Comparison of ENCODE assay signal across 32 cellular contexts in the genomic region with DNA sequence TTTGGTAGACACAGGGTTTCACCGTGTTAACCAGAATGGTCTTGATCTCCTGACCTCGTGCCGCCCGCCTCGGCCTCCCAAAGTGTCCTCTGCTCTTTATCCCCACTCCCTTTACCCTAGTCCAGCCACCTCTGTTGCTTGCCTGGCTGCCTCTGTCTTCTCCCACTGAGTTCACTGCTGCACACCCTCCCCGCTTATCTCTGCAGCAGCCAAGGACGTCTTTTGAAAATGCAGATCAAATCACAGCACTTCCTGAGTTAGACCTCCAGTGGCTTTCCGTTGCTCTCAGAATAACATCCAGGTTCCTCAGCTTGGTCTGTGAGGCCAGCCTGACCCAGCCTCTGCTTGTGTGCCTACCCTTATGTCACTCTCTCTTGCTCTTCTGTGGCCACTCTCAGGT. TPM values are rescaled to one million over a fixed set of nuclear protein-coding genes. Genes with fewer than 3 reads are reported as not detected.
"Had no signal": no experiment of that assay in that cellular context is flagged by ENCODE, and none has a peak within 500 bp of the region (broad histone marks: within the 10 kb centered on the region; RNA-seq: fewer than 3 reads in every experiment).

No MANE protein-coding gene starts in this region.

- ATAC-seq: activated CD8-positive, alpha-beta T cell treated with anti-CD3 and anti-CD28 coated beads for 36 hours; body of pancreas; foreskin keratinocyte; heart right ventricle; left lung; natural killer cell treated with Interleukin-12 subunit alpha and Interleukin-12 subunit beta and Interleukin-15 and Interleukin-18, amount 100 ng/mL, for 72 hours; pancreas; stimulated activated naive CD8-positive, alpha-beta T cell treated with anti-CD3 and anti-CD28 coated beads, Interleukin-15, Interleukin-2, amounts not matched to agents 100 U/mL and 50 U/mL, for 24 hours; T-helper 17 cell; WTC11 had no signal

- H3K27me3 ChIP-seq: body of pancreas, esophagus muscularis mucosa, foreskin keratinocyte, heart right ventricle, left lung, pancreas, right atrium auricular region, testis, transverse colon had no signal

- H3K27me3 Mint-ChIP-seq: activated CD8-positive, alpha-beta T cell treated with anti-CD3 and anti-CD28 coated beads for 36 hours; natural killer cell treated with Interleukin-12 subunit alpha and Interleukin-12 subunit beta and Interleukin-15 and Interleukin-18, amount 100 ng/mL, for 72 hours; T-helper 17 cell had no signal

- H3K9me3 Mint-ChIP-seq: activated CD8-positive, alpha-beta T cell treated with anti-CD3 and anti-CD28 coated beads for 36 hours; natural killer cell treated with Interleukin-12 subunit alpha and Interleukin-12 subunit beta and Interleukin-15 and Interleukin-18, amount 100 ng/mL, for 72 hours; WTC11 had no signal

- DNase-seq: activated CD4-positive, alpha-beta T cell treated with anti-CD3 and anti-CD28 coated beads for 1 hour; activated CD4-positive, alpha-beta T cell treated with anti-CD3 and anti-CD28 coated beads, Interleukin-2, amount 50 U/mL, for 1 hour; activated CD8-positive, alpha-beta T cell treated with anti-CD3 and anti-CD28 coated beads for 36 hours; activated effector memory CD4-positive, alpha-beta T cell treated with anti-CD3 and anti-CD28 coated beads, Interleukin-2, amount 50 U/mL, for 16 hours; activated naive CD4-positive, alpha-beta T cell treated with anti-CD3 and anti-CD28 coated beads, Interleukin-2, amount 50 U/mL, for 16 hours; anterior cingulate cortex; body of pancreas; dermis blood vessel endothelial cell; effector CD4-positive, alpha-beta T cell; foreskin keratinocyte; heart right ventricle; kidney glomerular epithelial cell; left lung; mesendoderm; pancreas; stimulated activated CD4-positive, alpha-beta T cell treated with anti-CD3 and anti-CD28 coated beads, Interleukin-12 subunit alpha, Interleukin-12 subunit beta, amount 100 ng/mL, for 4 hours; stimulated activated CD4-positive, alpha-beta T cell treated with anti-CD3 and anti-CD28 coated beads, Interleukin-4, amount 100 ng/mL, for 1 hour; stimulated activated naive CD8-positive, alpha-beta T cell treated with anti-CD3 and anti-CD28 coated beads, Interleukin-15, Interleukin-2, amounts not matched to agents 100 U/mL and 50 U/mL, for 24 hours; T-helper 17 cell; T1000; testis; transverse colon had no signal

- FAIRE-seq: colon, pancreas had no signal

- H3K27ac ChIP-seq: body of pancreas, esophagus muscularis mucosa, foreskin keratinocyte, heart right ventricle, left lung, pancreas, right atrium auricular region, testis, transverse colon had no signal

- H3K9me3 ChIP-seq: body of pancreas, esophagus muscularis mucosa, heart right ventricle, left lung, pancreas, right atrium auricular region, testis, transverse colon had no signal

- H3K4me3 Mint-ChIP-seq: activated CD8-positive, alpha-beta T cell treated with anti-CD3 and anti-CD28 coated beads for 36 hours; natural killer cell treated with Interleukin-12 subunit alpha and Interleukin-12 subunit beta and Interleukin-15 and Interleukin-18, amount 100 ng/mL, for 72 hours; WTC11 had no signal

- H3K4me3 ChIP-seq: body of pancreas, esophagus muscularis mucosa, heart right ventricle, left lung, lung, pancreas, right atrium auricular region, testis, transverse colon had no signal

- H3K27ac Mint-ChIP-seq: activated CD8-positive, alpha-beta T cell treated with anti-CD3 and anti-CD28 coated beads for 36 hours; natural killer cell treated with Interleukin-12 subunit alpha and Interleukin-12 subunit beta and Interleukin-15 and Interleukin-18, amount 100 ng/mL, for 72 hours; T-helper 17 cell; WTC11 had no signal

RNA-seq across cellular contexts. Expression of a gene that starts 36.6 kb away (rescaled TPM):
- total RNA-seq: activated CD8-positive, alpha-beta T cell treated with anti-CD3 and anti-CD28 coated beads for 36 hours; body of pancreas; dermis blood vessel endothelial cell; esophagus muscularis mucosa; foreskin keratinocyte; left lung; lung; mononuclear cell; natural killer cell treated with Interleukin-12 subunit alpha and Interleukin-12 subunit beta and Interleukin-15 and Interleukin-18, amount 100 ng/mL, for 72 hours; pancreas; pulmonary artery endothelial cell; right atrium auricular region; skeletal muscle tissue; T-helper 17 cell; testis; transverse colon; urinary bladder had no signal
- polyA plus RNA-seq: foreskin keratinocyte, heart right ventricle, lung, pancreas, urinary bladder had no signal
